Comparison of ENCODE assay signal across 22 cellular contexts in genomic region chr17:65573283-65573603, GRCh38. TPM values are rescaled to one million over a fixed set of nuclear protein-coding genes. Genes with fewer than 3 reads are reported as not detected.
DNase-seq lines count a peak whose midpoint lies in the region; ATAC-seq, FAIRE-seq and TF ChIP-seq lines count a peak whose summit lies in the region.
"Had no signal": no experiment of that assay in that cellular context is flagged by ENCODE, and none has a peak within 500 bp of the region (broad histone marks: within the 10 kb centered on the region; RNA-seq: fewer than 3 reads in every experiment).

No MANE protein-coding gene starts in this region.

- no peak for DNase-seq in endodermal cell
- no peak for DNase-seq in 8988T
- DNase-seq in frontal cortex (ENCODE audit: low spot score in 2 of 2): no peak
- DNase-seq: ACHN; C1 segment of cervical spinal cord; CD8-positive, alpha-beta memory T cell; NCI-H187; NCI-H2107; NCI-H226; NCI-H524 treated with DMSO at 0.1 percent for 48 hours; PC-3; RPMI8226; SHP77 treated with DMSO at 0.1 percent for 48 hours; SK-N-SH had no signal

- H3K9me3 ChIP-seq in HUES48 (ENCODE audit: control insufficient read depth, insufficient read depth, low read length): no peaks in the 10 kb centered on the region
- no peaks in the 10 kb centered on the region for H3K9me3 ChIP-seq in endodermal cell (ENCODE audit: control insufficient read depth, low read length)
- no peaks in the 10 kb centered on the region for H3K9me3 ChIP-seq in iPS-20b (ENCODE audit: insufficient read depth, low read depth, low read length)
- H3K9me3 ChIP-seq: HAP-1, SK-N-SH had no signal

- no peak for FAIRE-seq in frontal cortex (lab: Jason Lieb, UNC)
- FAIRE-seq: D721Med, HTR-8/SVneo, K562 had no signal

- no peak for ATAC-seq in GM21737 (IDR thresholded peaks at IDR 0.05; ENCODE audit: unreplicated experiment)
- ATAC-seq in HG03354 (IDR thresholded peaks at IDR 0.05; ENCODE audit: poor library complexity, severe bottlenecking, unreplicated experiment): no peak
- ATAC-seq: K562, PC-3 had no signal

- no peak for TF ChIP-seq CTCF in endodermal cell (conservative IDR thresholded peaks at IDR 0.05)

- H3K27me3 Mint-ChIP-seq in endodermal cell (ENCODE audit: insufficient read depth): peaks cover 2% of the 10 kb centered on the region

- peak overlapping the region; percentile 94 for H3K27ac Mint-ChIP-seq in endodermal cell
- H3K27ac Mint-ChIP-seq: CD8-positive, alpha-beta memory T cell had no signal

- H3K4me1 ChIP-seq in HUES48 (ENCODE audit: control insufficient read depth, insufficient read depth, low read length) (peaks cover 34% of the 10 kb centered on the region), endodermal cell (ENCODE audit: control insufficient read depth, insufficient read depth, low read length) (peaks cover 9% of the 10 kb centered on the region), iPS-20b (ENCODE audit: insufficient read depth, low read length) (peaks cover 23% of the 10 kb centered on the region; the same call in 1 of the 2 replicates)
- H3K4me1 ChIP-seq: HAP-1 had no signal

- H3K36me3 ChIP-seq in HUES48 (ENCODE audit: control insufficient read depth, insufficient read depth, low read length) (no peaks in the 10 kb centered on the region), endodermal cell (ENCODE audit: control insufficient read depth, insufficient read depth, low read length) (no peaks in the 10 kb centered on the region), iPS-20b (ENCODE audit: insufficient read depth, low read depth, low read length) (no peaks in the 10 kb centered on the region)
- H3K36me3 ChIP-seq: HAP-1 had no signal

- H3K36me3 Mint-ChIP-seq in endodermal cell (ENCODE audit: low read depth): no peaks in the 10 kb centered on the region

- H3K4me3 Mint-ChIP-seq in endodermal cell: peak overlapping the region; percentile 40
- H3K4me3 Mint-ChIP-seq: CD8-positive, alpha-beta memory T cell had no signal

- peaks cover 3% of the 10 kb centered on the region for H3K9me3 Mint-ChIP-seq in endodermal cell
- H3K9me3 Mint-ChIP-seq: CD8-positive, alpha-beta memory T cell had no signal

- peak overlapping the region; percentile 84 for H3K9ac ChIP-seq in HUES48 (ENCODE audit: low read depth, low read length)
- H3K9ac ChIP-seq in endodermal cell (ENCODE audit: extremely low read depth, low read length, poor library complexity, severe bottlenecking): peak overlapping the region; percentile 68
- H3K9ac ChIP-seq in iPS-20b (ENCODE audit: low read depth, low read length): peak overlapping the region; percentile 74
- H3K9ac ChIP-seq: SK-N-SH had no signal

- H3K27ac ChIP-seq in HUES48 (ENCODE audit: low read depth, low read length): peak overlapping the region; percentile 98
- peak overlapping the region; percentile 83 for H3K27ac ChIP-seq in endodermal cell (ENCODE audit: low read depth, low read length)
- peak overlapping the region; percentile 47 for H3K27ac ChIP-seq in iPS-20b (ENCODE audit: low read length)

- WGBS in endodermal cell (ENCODE audit: insufficient coverage in 1 of 2, insufficient read length in 1 of 2), 2 experiments: 25 to 40% methylated on average over 2 to 5 of the region's 5 CpGs

- H3K27me3 ChIP-seq in HUES48 (ENCODE audit: control insufficient read depth, insufficient read depth, low read length) (no peaks in the 10 kb centered on the region), endodermal cell (ENCODE audit: control insufficient read depth, insufficient read depth, low read length, poor library complexity, severe bottlenecking) (no peaks in the 10 kb centered on the region), iPS-20b (ENCODE audit: insufficient read depth, low read length) (no peaks in the 10 kb centered on the region)

- peak overlapping the region; percentile 29 for H3K4me3 ChIP-seq in HUES48 (ENCODE audit: low read depth, low read length)
- peak overlapping the region; percentile 72 for H3K4me3 ChIP-seq in endodermal cell (ENCODE audit: low read length)
- H3K4me3 ChIP-seq in iPS-20b (ENCODE audit: low read length): peak overlapping the region; percentile 39; the same call in 1 of the 2 replicates
- H3K4me3 ChIP-seq: HAP-1, K562 had no signal

- peaks cover 55% of the 10 kb centered on the region for H3K4me1 Mint-ChIP-seq in endodermal cell
- H3K4me1 Mint-ChIP-seq: CD8-positive, alpha-beta memory T cell had no signal

RNA-seq across cellular contexts. Expression of gene AXIN2, which starts 11.8 kb away (rescaled TPM):
- total RNA-seq in endodermal cell (10 to 100 TPM; 40.1 to 53.2 TPM), frontal cortex (39.5 TPM)
- 74.8 TPM for polyA plus RNA-seq in endodermal cell (2013, experiment 1 of 2)
- 73.2 TPM for polyA plus RNA-seq in endodermal cell (2013, experiment 2 of 2)

Comparison
In these comparisons a context has a peak if more than half of its experiments do, and no peak if none do; other contexts are left out.
1. H3K27ac ChIP-seq: peak in every context shown above with its lines; median percentile 98 in HUES48; 83 in endodermal cell; 47 in iPS-20b.